Comparison of ENCODE assay signal across 8 cellular contexts in genomic region chr6:127069659-127070279, GRCh38. TPM values are rescaled to one million over a fixed set of nuclear protein-coding genes. Genes with fewer than 3 reads are reported as not detected.
DNase-seq lines count a peak whose midpoint lies in the region; ATAC-seq and TF ChIP-seq lines count a peak whose summit lies in the region.

No MANE protein-coding gene starts in this region.

- no peak overlapping the region for H3K4me3 ChIP-seq in lower leg skin (ENCODE audit: low read depth, poor library complexity, severe bottlenecking)

- intact Hi-C loops in lower leg skin (cut with DNase I; ENCODE audit: low total_unique reads) = no loop called here

- 63 to 67% methylated on average over 3 of the region's 3 CpGs for WGBS in lower leg skin, 2 donors

- peak; percentile 74 for ATAC-seq in GM19328 (IDR thresholded peaks at IDR 0.05; ENCODE audit: unreplicated experiment)

- no peak for TF ChIP-seq POLR2A in lower leg skin (IDR thresholded peaks at IDR 0.05)

- no peak for TF ChIP-seq CTCF in lower leg skin (IDR thresholded peaks at IDR 0.05)

- peak; percentile 29 for DNase-seq in D341Med (ENCODE audit: low spot score)
- DNase-seq in HT-29 (ENCODE audit: low spot score) = peak; percentile 57
- peak; percentile 50 for DNase-seq in astrocyte of the hippocampus (ENCODE audit: low read depth, low spot score)
- peak; percentile 4 for DNase-seq in medulla oblongata (ENCODE audit: extremely low spot score)
- no peak for DNase-seq in activated CD4-positive, CD25-positive, alpha-beta regulatory T cell (lab: John Stamatoyannopoulos, UW)
- DNase-seq in lower leg skin (ENCODE audit: low spot score in 2 of 2) = no peak
- DNase-seq in cerebellar nuclear complex (lab: John Stamatoyannopoulos, UW) = no peak

RNA-seq across cellular contexts. Expression of gene RSPO3, which starts 48.7 kb away (rescaled TPM):
- not detected in 2 replicates for total RNA-seq in HT-29 (2014; rRNA removed; shearing (Covaris generic))
- 1 to 10 TPM in 1 of 4 donors, under 1 TPM in 3; 0.15 to 1.5 (median 0.72) TPM for total RNA-seq in lower leg skin

Comparison
In these comparisons a context has a peak if more than half of its experiments do, and no peak if none do; other contexts are left out.
1. DNase-seq: peak in D341Med (single experiment), HT-29 (single experiment), astrocyte of the hippocampus (single experiment) and medulla oblongata (single experiment); none in activated CD4-positive, CD25-positive, alpha-beta regulatory T cell (0 of 4), lower leg skin (0 of 2) and cerebellar nuclear complex (0 of 2).